ENCODE assay signal across 10 cellular contexts in the genomic region with DNA sequence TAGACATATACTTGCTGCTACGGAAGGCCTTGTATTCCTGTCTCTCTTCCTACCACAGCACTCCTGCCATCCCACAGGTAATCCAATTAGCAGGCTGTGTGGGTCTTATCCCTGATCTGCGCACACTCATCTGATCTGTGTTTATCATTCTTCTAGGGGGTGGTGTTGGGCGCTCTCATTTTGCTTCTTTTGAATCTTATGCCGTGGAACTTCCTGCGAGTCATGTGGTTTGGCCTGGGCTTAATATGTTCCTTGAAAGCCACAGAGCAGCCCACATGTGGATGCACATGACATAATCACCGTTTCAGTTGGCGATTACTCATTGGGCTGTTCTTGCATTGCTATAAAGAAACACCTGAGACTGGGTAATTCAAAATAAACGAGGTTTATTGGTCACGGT. TPM values are rescaled to one million over a fixed set of nuclear protein-coding genes. Genes with fewer than 3 reads are reported as not detected.
DNase-seq lines count a peak whose midpoint lies in the region; ATAC-seq lines count a peak whose summit lies in the region.
"Had no signal": no experiment of that assay in that cellular context is flagged by ENCODE, and none has a peak within 500 bp of the region (broad histone marks: within the 10 kb centered on the region; RNA-seq: fewer than 3 reads in every experiment).

No MANE protein-coding gene starts in this region.

- H3K4me1 Mint-ChIP-seq in effector memory CD8-positive, alpha-beta T cell (ENCODE audit: low read depth in 2 of 2), result peaks cover 70 to 78% of the 10 kb centered on the region in 2 donors

- peak overlapping the region; percentile 88 to 89 for H3K27ac Mint-ChIP-seq in effector memory CD8-positive, alpha-beta T cell

- H3K9me3 Mint-ChIP-seq in effector memory CD8-positive, alpha-beta T cell, result no peaks in the 10 kb centered on the region

- ATAC-seq in effector memory CD8-positive, alpha-beta T cell (replicated peaks), result peak; percentile 65
- no peak for ATAC-seq in HG03378 (IDR thresholded peaks at IDR 0.05; ENCODE audit: unreplicated experiment)
- no peak for ATAC-seq in GM21381 (IDR thresholded peaks at IDR 0.05; ENCODE audit: unreplicated experiment)
- ATAC-seq: HCT116, lower lobe of right lung had no signal

- peaks cover 51% of the 10 kb centered on the region for H3K36me3 Mint-ChIP-seq in effector memory CD8-positive, alpha-beta T cell (ENCODE audit: insufficient read depth)

- H3K4me3 Mint-ChIP-seq in effector memory CD8-positive, alpha-beta T cell, result peak overlapping the region; percentile 77 to 79

- DNase-seq in HT1080 (ENCODE audit: low read depth), result peak; percentile 87
- DNase-seq in activated CD4-positive, alpha-beta T cell treated with anti-CD3 and anti-CD28 coated beads, Interleukin-2, amount 50 U/mL, for 4 hours, result peak; percentile 68 to 71
- peak; percentile 47 to 54 (median 53) for DNase-seq in effector memory CD8-positive, alpha-beta T cell
- peak; percentile 47 to 58 for DNase-seq in stimulated activated CD8-positive, alpha-beta memory T cell treated with anti-CD3 and anti-CD28 coated beads, Interleukin-2, amount 100 ng/mL, for 1 hour (ENCODE audit: low read depth in 2 of 2)
- no peak for DNase-seq in NCI-H1048 (lab: John Stamatoyannopoulos, UW)
- DNase-seq in islet precursor cell, result no peak

- no peaks in the 10 kb centered on the region for H3K27me3 Mint-ChIP-seq in effector memory CD8-positive, alpha-beta T cell

RNA-seq across cellular contexts. Expression of gene RASA3, which starts 7.5 kb away (rescaled TPM):
- total RNA-seq in HT1080 (2014; rRNA removed; shearing (Covaris generic)), result 37.8 and 41.7 TPM in 2 replicates
- polyA plus RNA-seq in HT1080 (2015; cell fraction: cytosol; rRNA removed), result 38.2 and 40.7 TPM in 2 replicates
- polyA plus RNA-seq in HT1080 (2015; cell fraction: nucleus; rRNA removed), result 49.5 and 52.6 TPM in 2 replicates

RNA-seq across cellular contexts. Expression of gene CFAP97D2, which starts 54.1 kb away (rescaled TPM):
- total RNA-seq in HT1080 (2014; rRNA removed; shearing (Covaris generic)), result not detected in 2 replicates
- not detected in 2 replicates for polyA plus RNA-seq in HT1080 (2015; cell fraction: cytosol; rRNA removed)
- not detected in 2 replicates for polyA plus RNA-seq in HT1080 (2015; cell fraction: nucleus; rRNA removed)

Comparison
In these comparisons a context has a peak if more than half of its experiments do, and no peak if none do; other contexts are left out.
1. DNase-seq: peak in HT1080 (single experiment), activated CD4-positive, alpha-beta T cell treated with anti-CD3 and anti-CD28 coated beads, Interleukin-2, amount 50 U/mL, for 4 hours (2 of 2), effector memory CD8-positive, alpha-beta T cell (3 of 3) and stimulated activated CD8-positive, alpha-beta memory T cell treated with anti-CD3 and anti-CD28 coated beads, Interleukin-2, amount 100 ng/mL, for 1 hour (2 of 2); none in NCI-H1048 (single experiment) and islet precursor cell (single experiment).